18 cellular contexts compared by ENCODE assay signal in the genomic region with DNA sequence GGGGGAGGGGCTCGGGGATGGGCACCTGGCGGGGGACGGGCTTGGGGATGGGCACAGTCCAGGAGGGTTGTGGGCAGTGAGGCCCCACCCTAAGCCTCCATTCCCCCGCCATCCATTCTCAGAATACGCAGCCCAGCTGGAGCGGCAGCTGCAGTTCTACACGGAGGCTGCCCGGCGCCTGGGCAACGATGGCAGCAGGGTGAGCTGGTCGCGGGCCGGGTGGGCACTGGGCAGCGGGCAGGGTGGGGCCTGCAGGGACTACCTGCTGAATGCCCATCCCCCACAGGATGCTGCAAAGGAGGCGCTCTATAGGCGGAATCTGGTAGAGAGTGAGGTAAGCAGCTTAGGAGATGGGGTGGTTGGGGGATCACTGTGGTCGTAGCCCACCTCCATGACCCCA. TPM values are rescaled to one million over a fixed set of nuclear protein-coding genes. Genes with fewer than 3 reads are reported as not detected.
DNase-seq lines count a peak whose midpoint lies in the region; ATAC-seq and TF ChIP-seq lines count a peak whose summit lies in the region.
"Had no signal": no experiment of that assay in that cellular context is flagged by ENCODE, and none has a peak within 500 bp of the region (broad histone marks: within the 10 kb centered on the region; RNA-seq: fewer than 3 reads in every experiment).

No MANE protein-coding gene starts in this region.

- H3K79me2 ChIP-seq in SK-N-SH (ENCODE audit: insufficient read depth), result no peaks in the 10 kb centered on the region

- 90% methylated on average over 10 of the region's 17 CpGs for WGBS in SK-N-SH (ENCODE audit: low lambda C conversion rate)

- H3K9me2 ChIP-seq in SK-N-SH, result no peaks in the 10 kb centered on the region

- no peak overlapping the region for H3K4me3 Mint-ChIP-seq in effector memory CD8-positive, alpha-beta T cell
- H3K4me3 Mint-ChIP-seq: CD4-positive, CD25-positive, alpha-beta regulatory T cell; HFFc6 had no signal

- no peak for ATAC-seq in GM18502 (IDR thresholded peaks at IDR 0.05; ENCODE audit: poor library complexity, unreplicated experiment)
- no peak for ATAC-seq in effector memory CD8-positive, alpha-beta T cell (replicated peaks)

- H3K4me1 Mint-ChIP-seq in effector memory CD8-positive, alpha-beta T cell (ENCODE audit: low read depth in 2 of 2), result no peaks in the 10 kb centered on the region

- no peaks in the 10 kb centered on the region for H3K9me3 ChIP-seq in SK-N-SH
- H3K9me3 ChIP-seq: BLaER1 treated with 17β-estradiol and CSF1 and Interleukin-3, amounts not matched to agents 10 nM and 100 nM; HAP-1 had no signal

- no peak overlapping the region for H3K9ac ChIP-seq in SK-N-SH

- H3K36me3 ChIP-seq in SK-N-SH (replicated peaks in 1 of 2; ENCODE audit: control insufficient read depth in 1 of 2, insufficient read depth in 2 of 2, low read length in 1 of 2), result peaks cover 0 to 2% of the 10 kb centered on the region in 2 experiments

- no peak overlapping the region for H3K4me3 ChIP-seq in SK-N-SH (ENCODE audit: low read depth in 2 of 2, low read length in 1 of 2)
- H3K4me3 ChIP-seq: BLaER1 treated with 17β-estradiol and CSF1 and Interleukin-3, amounts not matched to agents 10 nM and 100 nM; HAP-1 had no signal

- CTCF ChIA-PET in SK-N-SH (lab: Yijun Ruan, JAX), result interaction anchor here (0.7 to 1.9 kb wide), 4 partner anchors 102 to 119 kb away, joined by 3 to 5 read pairs (median 3); partner anchors contain the start of gene IL27RA

- TF ChIP-seq CTCF in GM13976 (IDR thresholded peaks at IDR 0.05; ENCODE audit: borderline replicate concordance, control extremely low read depth, extremely low read depth, insufficient read depth, missing control alignments) (no peak), SK-N-SH (IDR thresholded peaks at IDR 0.05) (no peak)

- no peaks in the 10 kb centered on the region for H3K27me3 ChIP-seq in SK-N-SH (ENCODE audit: insufficient read depth)
- H3K27me3 ChIP-seq: BLaER1 treated with 17β-estradiol and CSF1 and Interleukin-3, amounts not matched to agents 10 nM and 100 nM had no signal

- peaks cover 6% of the 10 kb centered on the region for H3K36me3 Mint-ChIP-seq in effector memory CD8-positive, alpha-beta T cell (ENCODE audit: insufficient read depth)

- H3F3A ChIP-seq in SK-N-SH (replicated peaks; ENCODE audit: insufficient read depth), result no peaks in the 10 kb centered on the region

- peaks cover 0 to 7% of the 10 kb centered on the region in 2 experiments; a peak in 1 of 4 replicates for H3K4me1 ChIP-seq in SK-N-SH (ENCODE audit: control insufficient read depth in 1 of 2, insufficient read depth in 2 of 2, low read depth in 1 of 2, low read length in 1 of 2)
- H3K4me1 ChIP-seq: HAP-1 had no signal

- no peak overlapping the region; a peak in 1 of 4 replicates for H3K27ac ChIP-seq in SK-N-SH (ENCODE audit: low read depth in 2 of 2, low read length in 1 of 2)
- H3K27ac ChIP-seq: BLaER1 treated with 17β-estradiol and CSF1 and Interleukin-3, amounts not matched to agents 10 nM and 100 nM; HL-60 had no signal

- no peak overlapping the region for H3K4me2 ChIP-seq in SK-N-SH
- H3K4me2 ChIP-seq: BLaER1 treated with 17β-estradiol and CSF1 and Interleukin-3, amounts not matched to agents 10 nM and 100 nM had no signal

- no peak for TF ChIP-seq RAD21 in SK-N-SH (IDR thresholded peaks at IDR 0.05; ENCODE audit: low read length)

- POLR2A ChIA-PET in SK-N-SH (lab: Yijun Ruan, JAX), result interaction anchor here (0.6 to 1.2 kb wide), 3 partner anchors 8 to 101 kb away, joined by 3 to 4 read pairs (median 4); partner anchors contain the start of genes DCAF15, IL27RA and PODNL1

- no peak overlapping the region for H2AFZ ChIP-seq in SK-N-SH (ENCODE audit: low read depth)

- H3K27ac Mint-ChIP-seq in effector memory CD8-positive, alpha-beta T cell, result no peak overlapping the region
- H3K27ac Mint-ChIP-seq: CD4-positive, CD25-positive, alpha-beta regulatory T cell; HFFc6 had no signal

- H4K20me1 ChIP-seq in SK-N-SH (ENCODE audit: insufficient read depth), result no peaks in the 10 kb centered on the region

- H3K9me3 Mint-ChIP-seq in effector memory CD8-positive, alpha-beta T cell, result no peaks in the 10 kb centered on the region
- H3K9me3 Mint-ChIP-seq: CD4-positive, CD25-positive, alpha-beta regulatory T cell; HFFc6 had no signal

- TF ChIP-seq EP300 in SK-N-SH (IDR thresholded peaks at IDR 0.05; ENCODE audit: borderline replicate concordance in 1 of 2, low read depth in 1 of 2, low read length in 1 of 2), result no peak

- H3K27me3 Mint-ChIP-seq in effector memory CD8-positive, alpha-beta T cell, result no peaks in the 10 kb centered on the region

- in situ Hi-C loops in GM13976 (cut with MboI; ENCODE audit: low sequenced_read_pairs, unreplicated experiment), result no loop called here

- DNase-seq in NCI-H1417 (lab: John Stamatoyannopoulos, UW) (peak in 2 of 3 experiments; percentile 20 to 52), NCI-H1417 treated with DMSO at 0.1 percent for 48 hours (lab: John Stamatoyannopoulos, UW) (no peak), GM13976 (ENCODE audit: low spot score) (peak; percentile 28), SK-N-SH (peak; percentile 45), iPS-NIHi7 (ENCODE audit: extremely low spot score) (peak; percentile 14), A172 (ENCODE audit: low spot score) (no peak)
- no peak for DNase-seq in effector memory CD8-positive, alpha-beta T cell
- DNase-seq: 8988T; ACHN; Calu3; CD4-positive, CD25-positive, alpha-beta regulatory T cell; GF-D8; HFFc6 had no signal

TF ChIP-seq in SK-N-SH, 30 proteins besides CTCF, POLR2A, EP300 and RAD21:
- no peak for TF ChIP-seq EZH2phosphoT487 (IDR thresholded peaks at IDR 0.05; ENCODE audit: borderline replicate concordance, low read depth)

RNA-seq across cellular contexts. Expression of gene PODNL1, which starts 8.3 kb away (rescaled TPM):
- 4.2 and 7.5 TPM in 2 replicates for polyA plus RNA-seq in SK-N-SH (2012; rRNA removed)
- polyA plus RNA-seq in SK-N-SH (2012; cell fraction: cytosol; rRNA removed), result 5.1 and 7.2 TPM in 2 replicates
- polyA plus RNA-seq in SK-N-SH (2012; cell fraction: nucleus; rRNA removed), result 11.8 and 14.5 TPM in 2 replicates
- 1.1 and 2.7 TPM in 2 replicates for total RNA-seq in A172 (2014; rRNA removed; shearing (Covaris generic))
- total RNA-seq: Calu3; CD4-positive, CD25-positive, alpha-beta regulatory T cell had no signal

RNA-seq across cellular contexts. Expression of gene DCAF15, which starts 22.4 kb away (rescaled TPM):
- polyA plus RNA-seq in SK-N-SH (2012; rRNA removed), result 36.7 and 55.6 TPM in 2 replicates
- 12.5 and 21.6 TPM in 2 replicates for polyA plus RNA-seq in SK-N-SH (2012; cell fraction: cytosol; rRNA removed)
- 239 and 253 TPM in 2 replicates for polyA plus RNA-seq in SK-N-SH (2012; cell fraction: nucleus; rRNA removed)
- 41.3 and 41.6 TPM in 2 replicates for total RNA-seq in A172 (2014; rRNA removed; shearing (Covaris generic))

RNA-seq across cellular contexts. Expression of gene CC2D1A, which starts 24.0 kb away (rescaled TPM):
- polyA plus RNA-seq in SK-N-SH (2012; rRNA removed), result 18.7 and 24.2 TPM in 2 replicates
- polyA plus RNA-seq in SK-N-SH (2012; cell fraction: cytosol; rRNA removed), result 8.1 and 13.2 TPM in 2 replicates
- 97.6 and 109 TPM in 2 replicates for polyA plus RNA-seq in SK-N-SH (2012; cell fraction: nucleus; rRNA removed)
- total RNA-seq in A172 (2014; rRNA removed; shearing (Covaris generic)), result 29.7 and 30.8 TPM in 2 replicates

RNA-seq across cellular contexts. Expression of gene BRME1, which starts 24.0 kb away (rescaled TPM):
- polyA plus RNA-seq in SK-N-SH (2012; rRNA removed), result 1.5 and 1.8 TPM in 2 replicates
- 0.51 and 0.89 TPM in 2 replicates for polyA plus RNA-seq in SK-N-SH (2012; cell fraction: cytosol; rRNA removed)
- 5.1 and 5.3 TPM in 2 replicates for polyA plus RNA-seq in SK-N-SH (2012; cell fraction: nucleus; rRNA removed)
- 0.48 and 3.0 TPM in 2 replicates for total RNA-seq in A172 (2014; rRNA removed; shearing (Covaris generic))

RNA-seq across cellular contexts. Expression of gene NANOS3, which starts 53.0 kb away (rescaled TPM):
- 0.53 and 0.57 TPM in 2 replicates for polyA plus RNA-seq in SK-N-SH (2012; rRNA removed)
- polyA plus RNA-seq in SK-N-SH (2012; cell fraction: cytosol; rRNA removed), result 0.63 and 0.71 TPM in 2 replicates
- polyA plus RNA-seq in SK-N-SH (2012; cell fraction: nucleus; rRNA removed), result 1.7 and 4.4 TPM in 2 replicates
- not detected in 2 replicates for total RNA-seq in A172 (2014; rRNA removed; shearing (Covaris generic))
- total RNA-seq: CD4-positive, CD25-positive, alpha-beta regulatory T cell; H1 had no signal
- polyA plus RNA-seq: CD4-positive, CD25-positive, alpha-beta regulatory T cell had no signal

Comparison
In these comparisons a context has a peak if more than half of its experiments do, and no peak if none do; other contexts are left out.
1. DNase-seq: peak in NCI-H1417 (2 of 3), GM13976 (single experiment), SK-N-SH (single experiment) and iPS-NIHi7 (single experiment); none in NCI-H1417 treated with DMSO at 0.1 percent for 48 hours (single experiment), effector memory CD8-positive, alpha-beta T cell (0 of 3) and A172 (single experiment).